ENCODE assay signal across 1 cellular context in genomic region chr11:119179983-119180382, GRCh38.
TF ChIP-seq lines count a peak whose summit lies in the region.

No MANE protein-coding gene starts in this region.

TF ChIP-seq in H1, 55 proteins besides CTCF, POLR2A, EP300 and RAD21:
- TF ChIP-seq CTBP2 (IDR thresholded peaks at IDR 0.05; ENCODE audit: borderline replicate concordance, insufficient read depth, insufficient read length, low read length) (no peak), MAFK (IDR thresholded peaks at IDR 0.05; ENCODE audit: low read depth, low read length) (no peak), SIRT6 (IDR thresholded peaks at IDR 0.05; ENCODE audit: low read length) (no peak), SP4 (IDR thresholded peaks at IDR 0.05; ENCODE audit: low read length) (no peak), KDM1A (IDR thresholded peaks at IDR 0.05; ENCODE audit: borderline replicate concordance, low read length) (no peak)
